ENCODE assay signal across 11 cellular contexts in the genomic region with DNA sequence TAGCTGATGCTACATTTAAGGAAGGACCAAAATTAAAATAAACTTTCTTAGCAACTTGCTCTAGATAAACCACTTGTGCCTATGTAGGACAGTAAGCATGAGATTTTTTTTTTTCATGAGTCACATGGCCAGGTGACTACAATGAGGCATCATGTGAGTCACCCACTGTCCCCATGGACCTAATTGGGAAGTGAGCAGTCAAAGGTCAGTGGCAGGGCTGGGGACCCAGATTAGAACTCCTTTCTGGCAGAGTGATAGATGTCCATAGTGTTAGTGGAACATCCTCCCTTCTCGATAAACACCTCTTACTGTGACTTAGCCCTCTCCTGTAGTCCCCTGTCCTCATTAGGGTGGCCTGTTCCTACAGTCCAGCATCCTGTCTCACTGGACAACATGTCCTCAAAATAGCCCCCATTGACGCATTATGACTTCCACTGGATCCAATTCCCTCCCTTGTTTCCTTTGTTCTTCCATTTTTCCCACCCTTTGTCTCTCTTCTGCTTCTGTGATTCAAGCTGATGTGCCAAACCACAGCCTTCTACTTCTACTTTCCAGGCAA. TPM values are rescaled to one million over a fixed set of nuclear protein-coding genes. Genes with fewer than 3 reads are reported as not detected.
DNase-seq lines count a peak whose midpoint lies in the region; TF ChIP-seq lines count a peak whose summit lies in the region.
"Had no signal": no experiment of that assay in that cellular context is flagged by ENCODE, and none has a peak within 500 bp of the region (broad histone marks: within the 10 kb centered on the region; RNA-seq: fewer than 3 reads in every experiment).

No MANE protein-coding gene starts in this region.

- DNase-seq in NOMO-1 treated with DMSO at 0.1 percent for 48 hours (lab: John Stamatoyannopoulos, UW; ENCODE audit: unreplicated experiment): peak; percentile 2
- DNase-seq in NOMO-1 treated with dmso at 0.1 percent for 144 hours (lab: John Stamatoyannopoulos, UW; ENCODE audit: unreplicated experiment): no peak
- peak; percentile 14 for DNase-seq in amniotic stem cell (lab: John Stamatoyannopoulos, UW)
- peak; percentile 54 for DNase-seq in iris pigment epithelial cell (ENCODE audit: low read depth)
- peak; percentile 32 for DNase-seq in transverse colon
- no peak for DNase-seq in DMS 273 treated with DMSO at 0.1 percent for 48 hours (lab: John Stamatoyannopoulos, UW)
- DNase-seq in T-helper 9 cell: no peak
- no peak for DNase-seq in NCI-H128 (lab: John Stamatoyannopoulos, UW; ENCODE audit: unreplicated experiment)
- DNase-seq: 8988T, activated T-cell treated with anti-CD3 and anti-CD28 coated beads for 4 hours had no signal

- no peak for TF ChIP-seq EP300 in transverse colon (IDR thresholded peaks at IDR 0.05; ENCODE audit: low read depth)

- no peaks in the 10 kb centered on the region for H3K27me3 ChIP-seq in transverse colon

- H3K4me3 ChIP-seq in transverse colon: no peak overlapping the region
- H3K4me3 ChIP-seq: SK-N-MC had no signal

- in situ Hi-C loops in transverse colon (cut with MboI; ENCODE audit: low pct_ligation_motif_present in 1 of 4, low pct_unique_long_range_greater_than_20kb in 1 of 4, low sequenced_read_pairs in 3 of 4): no loop called here

- peaks cover 14 to 54% (median 22%) of the 10 kb centered on the region in 4 donors for H3K4me1 ChIP-seq in transverse colon

- TF ChIP-seq POLR2A in transverse colon (IDR thresholded peaks at IDR 0.05): no peak

- intact Hi-C loops in transverse colon (cut with DNase I; ENCODE audit: low total_unique reads): no loop called here

- 92 to 95% methylated on average over 2 of the region's 2 CpGs for WGBS in transverse colon (ENCODE audit: low coverage in 1 of 2), 2 donors

- no peak for TF ChIP-seq CTCF in transverse colon (IDR thresholded peaks at IDR 0.05)

- H3K36me3 ChIP-seq in transverse colon: no peaks in the 10 kb centered on the region

- H3K27ac ChIP-seq in transverse colon: peak overlapping the region; percentile 12 to 70 (median 50)
- H3K27ac ChIP-seq: SK-N-MC had no signal

- no peaks in the 10 kb centered on the region for H3K9me3 ChIP-seq in transverse colon

RNA-seq across cellular contexts. Expression of a gene that starts 12.4 kb away (rescaled TPM):
- total RNA-seq in transverse colon: 10 to 100 TPM in 1 of 4 donors, 1 to 10 TPM in 3; 7.9 to 26.3 (median 8.6) TPM

RNA-seq across cellular contexts. Expression of a gene that starts 56.9 kb away (rescaled TPM):
- total RNA-seq in transverse colon: not detected

RNA-seq across cellular contexts. Expression of a gene that starts 57.7 kb away (rescaled TPM):
- total RNA-seq in transverse colon: 10 to 100 TPM in 1 of 4 donors, 1 to 10 TPM in 3; 6.0 to 12.7 (median 8.1) TPM

Comparison
In these comparisons a context has a peak if more than half of its experiments do, and no peak if none do; other contexts are left out.
1. DNase-seq: peak in NOMO-1 treated with DMSO at 0.1 percent for 48 hours (single experiment), amniotic stem cell (single experiment), iris pigment epithelial cell (single experiment) and transverse colon (single experiment); none in NOMO-1 treated with dmso at 0.1 percent for 144 hours (single experiment), DMS 273 treated with DMSO at 0.1 percent for 48 hours (single experiment), T-helper 9 cell (single experiment) and NCI-H128 (single experiment).